In the genomic region with DNA sequence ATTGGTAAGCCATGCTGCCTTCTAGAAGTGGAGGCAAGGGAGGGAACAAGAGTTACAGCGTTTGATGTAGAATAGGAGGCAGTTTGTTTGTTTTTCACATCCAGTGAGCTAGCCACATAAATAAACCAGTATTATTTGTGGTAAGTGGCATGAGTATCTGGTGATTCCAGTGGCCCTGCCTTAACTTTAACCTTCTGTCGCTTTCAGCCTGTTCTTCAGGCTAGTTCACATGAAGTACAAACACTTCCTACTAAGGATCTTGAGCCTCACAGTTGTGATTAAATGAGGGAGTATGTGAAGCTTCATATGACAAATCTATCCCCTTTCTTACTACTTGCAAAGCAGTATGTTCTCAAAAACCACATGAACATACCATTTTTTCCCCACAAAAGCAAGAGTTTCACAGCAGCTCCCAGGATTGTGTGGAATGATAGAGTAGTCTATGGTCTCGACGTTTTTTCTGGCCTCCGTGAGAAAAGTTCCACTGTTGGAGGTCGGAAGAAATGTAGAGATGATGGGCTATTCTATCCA, we compare ENCODE assay signal across 2 cellular contexts.
TF ChIP-seq lines count a peak whose summit lies in the region.

No MANE protein-coding gene starts in this region.

TF ChIP-seq in HepG2, 621 proteins besides CTCF, POLR2A, EP300 and RAD21 (continued from another document):
- TF ChIP-seq, protein P1, sequence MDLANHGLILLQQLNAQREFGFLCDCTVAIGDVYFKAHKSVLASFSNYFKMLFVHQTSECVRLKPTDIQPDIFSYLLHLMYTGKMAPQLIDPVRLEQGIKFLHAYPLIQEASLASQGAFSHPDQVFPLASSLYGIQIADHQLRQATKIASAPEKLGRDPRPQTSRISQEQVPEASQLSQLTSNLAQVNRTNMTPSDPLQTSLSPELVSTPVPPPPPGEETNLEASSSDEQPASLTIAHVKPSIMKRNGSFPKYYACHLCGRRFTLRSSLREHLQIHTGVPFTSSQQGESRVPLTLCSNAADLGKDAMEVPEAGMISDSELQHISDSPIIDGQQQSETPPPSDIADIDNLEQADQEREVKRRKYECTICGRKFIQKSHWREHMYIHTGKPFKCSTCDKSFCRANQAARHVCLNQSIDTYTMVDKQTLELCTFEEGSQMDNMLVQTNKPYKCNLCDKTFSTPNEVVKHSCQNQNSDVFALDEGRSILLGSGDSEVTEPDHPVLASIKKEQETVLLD (CRISPR knock-in tag; IDR thresholded peaks at IDR 0.05; ENCODE audit: low read depth), result no peak

TF ChIP-seq in WTC11, 78 proteins besides CTCF, POLR2A, EP300 and RAD21:
- TF ChIP-seq, protein P2, sequence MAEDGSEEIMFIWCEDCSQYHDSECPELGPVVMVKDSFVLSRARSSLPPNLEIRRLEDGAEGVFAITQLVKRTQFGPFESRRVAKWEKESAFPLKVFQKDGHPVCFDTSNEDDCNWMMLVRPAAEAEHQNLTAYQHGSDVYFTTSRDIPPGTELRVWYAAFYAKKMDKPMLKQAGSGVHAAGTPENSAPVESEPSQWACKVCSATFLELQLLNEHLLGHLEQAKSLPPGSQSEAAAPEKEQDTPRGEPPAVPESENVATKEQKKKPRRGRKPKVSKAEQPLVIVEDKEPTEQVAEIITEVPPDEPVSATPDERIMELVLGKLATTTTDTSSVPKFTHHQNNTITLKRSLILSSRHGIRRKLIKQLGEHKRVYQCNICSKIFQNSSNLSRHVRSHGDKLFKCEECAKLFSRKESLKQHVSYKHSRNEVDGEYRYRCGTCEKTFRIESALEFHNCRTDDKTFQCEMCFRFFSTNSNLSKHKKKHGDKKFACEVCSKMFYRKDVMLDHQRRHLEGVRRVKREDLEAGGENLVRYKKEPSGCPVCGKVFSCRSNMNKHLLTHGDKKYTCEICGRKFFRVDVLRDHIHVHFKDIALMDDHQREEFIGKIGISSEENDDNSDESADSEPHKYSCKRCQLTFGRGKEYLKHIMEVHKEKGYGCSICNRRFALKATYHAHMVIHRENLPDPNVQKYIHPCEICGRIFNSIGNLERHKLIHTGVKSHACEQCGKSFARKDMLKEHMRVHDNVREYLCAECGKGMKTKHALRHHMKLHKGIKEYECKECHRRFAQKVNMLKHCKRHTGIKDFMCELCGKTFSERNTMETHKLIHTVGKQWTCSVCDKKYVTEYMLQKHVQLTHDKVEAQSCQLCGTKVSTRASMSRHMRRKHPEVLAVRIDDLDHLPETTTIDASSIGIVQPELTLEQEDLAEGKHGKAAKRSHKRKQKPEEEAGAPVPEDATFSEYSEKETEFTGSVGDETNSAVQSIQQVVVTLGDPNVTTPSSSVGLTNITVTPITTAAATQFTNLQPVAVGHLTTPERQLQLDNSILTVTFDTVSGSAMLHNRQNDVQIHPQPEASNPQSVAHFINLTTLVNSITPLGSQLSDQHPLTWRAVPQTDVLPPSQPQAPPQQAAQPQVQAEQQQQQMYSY (CRISPR knock-in tag; IDR thresholded peaks at IDR 0.05), result no peak
- TF ChIP-seq ZNF219 (CRISPR knock-in tag; IDR thresholded peaks at IDR 0.05; ENCODE audit: borderline replicate concordance), result no peak
- no peak for TF ChIP-seq TEAD4 (CRISPR knock-in tag; IDR thresholded peaks at IDR 0.05)
- TF ChIP-seq CREB1 (CRISPR knock-in tag; IDR thresholded peaks at IDR 0.05), result no peak
- no peak for TF ChIP-seq CREM (CRISPR knock-in tag; IDR thresholded peaks at IDR 0.05)
- TF ChIP-seq, protein P3, sequence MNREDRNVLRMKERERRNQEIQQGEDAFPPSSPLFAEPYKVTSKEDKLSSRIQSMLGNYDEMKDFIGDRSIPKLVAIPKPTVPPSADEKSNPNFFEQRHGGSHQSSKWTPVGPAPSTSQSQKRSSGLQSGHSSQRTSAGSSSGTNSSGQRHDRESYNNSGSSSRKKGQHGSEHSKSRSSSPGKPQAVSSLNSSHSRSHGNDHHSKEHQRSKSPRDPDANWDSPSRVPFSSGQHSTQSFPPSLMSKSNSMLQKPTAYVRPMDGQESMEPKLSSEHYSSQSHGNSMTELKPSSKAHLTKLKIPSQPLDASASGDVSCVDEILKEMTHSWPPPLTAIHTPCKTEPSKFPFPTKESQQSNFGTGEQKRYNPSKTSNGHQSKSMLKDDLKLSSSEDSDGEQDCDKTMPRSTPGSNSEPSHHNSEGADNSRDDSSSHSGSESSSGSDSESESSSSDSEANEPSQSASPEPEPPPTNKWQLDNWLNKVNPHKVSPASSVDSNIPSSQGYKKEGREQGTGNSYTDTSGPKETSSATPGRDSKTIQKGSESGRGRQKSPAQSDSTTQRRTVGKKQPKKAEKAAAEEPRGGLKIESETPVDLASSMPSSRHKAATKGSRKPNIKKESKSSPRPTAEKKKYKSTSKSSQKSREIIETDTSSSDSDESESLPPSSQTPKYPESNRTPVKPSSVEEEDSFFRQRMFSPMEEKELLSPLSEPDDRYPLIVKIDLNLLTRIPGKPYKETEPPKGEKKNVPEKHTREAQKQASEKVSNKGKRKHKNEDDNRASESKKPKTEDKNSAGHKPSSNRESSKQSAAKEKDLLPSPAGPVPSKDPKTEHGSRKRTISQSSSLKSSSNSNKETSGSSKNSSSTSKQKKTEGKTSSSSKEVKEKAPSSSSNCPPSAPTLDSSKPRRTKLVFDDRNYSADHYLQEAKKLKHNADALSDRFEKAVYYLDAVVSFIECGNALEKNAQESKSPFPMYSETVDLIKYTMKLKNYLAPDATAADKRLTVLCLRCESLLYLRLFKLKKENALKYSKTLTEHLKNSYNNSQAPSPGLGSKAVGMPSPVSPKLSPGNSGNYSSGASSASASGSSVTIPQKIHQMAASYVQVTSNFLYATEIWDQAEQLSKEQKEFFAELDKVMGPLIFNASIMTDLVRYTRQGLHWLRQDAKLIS (CRISPR knock-in tag; IDR thresholded peaks at IDR 0.05; ENCODE audit: borderline replicate concordance), result no peak
- TF ChIP-seq, protein P4, sequence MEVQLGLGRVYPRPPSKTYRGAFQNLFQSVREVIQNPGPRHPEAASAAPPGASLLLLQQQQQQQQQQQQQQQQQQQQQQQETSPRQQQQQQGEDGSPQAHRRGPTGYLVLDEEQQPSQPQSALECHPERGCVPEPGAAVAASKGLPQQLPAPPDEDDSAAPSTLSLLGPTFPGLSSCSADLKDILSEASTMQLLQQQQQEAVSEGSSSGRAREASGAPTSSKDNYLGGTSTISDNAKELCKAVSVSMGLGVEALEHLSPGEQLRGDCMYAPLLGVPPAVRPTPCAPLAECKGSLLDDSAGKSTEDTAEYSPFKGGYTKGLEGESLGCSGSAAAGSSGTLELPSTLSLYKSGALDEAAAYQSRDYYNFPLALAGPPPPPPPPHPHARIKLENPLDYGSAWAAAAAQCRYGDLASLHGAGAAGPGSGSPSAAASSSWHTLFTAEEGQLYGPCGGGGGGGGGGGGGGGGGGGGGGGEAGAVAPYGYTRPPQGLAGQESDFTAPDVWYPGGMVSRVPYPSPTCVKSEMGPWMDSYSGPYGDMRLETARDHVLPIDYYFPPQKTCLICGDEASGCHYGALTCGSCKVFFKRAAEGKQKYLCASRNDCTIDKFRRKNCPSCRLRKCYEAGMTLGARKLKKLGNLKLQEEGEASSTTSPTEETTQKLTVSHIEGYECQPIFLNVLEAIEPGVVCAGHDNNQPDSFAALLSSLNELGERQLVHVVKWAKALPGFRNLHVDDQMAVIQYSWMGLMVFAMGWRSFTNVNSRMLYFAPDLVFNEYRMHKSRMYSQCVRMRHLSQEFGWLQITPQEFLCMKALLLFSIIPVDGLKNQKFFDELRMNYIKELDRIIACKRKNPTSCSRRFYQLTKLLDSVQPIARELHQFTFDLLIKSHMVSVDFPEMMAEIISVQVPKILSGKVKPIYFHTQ (CRISPR knock-in tag; IDR thresholded peaks at IDR 0.05), result no peak
- no peak for TF ChIP-seq ZBTB21 (CRISPR knock-in tag; IDR thresholded peaks at IDR 0.05; ENCODE audit: borderline replicate concordance)
- TF ChIP-seq ZNF317 (CRISPR knock-in tag; IDR thresholded peaks at IDR 0.05; ENCODE audit: borderline replicate concordance, low read depth), result no peak
- TF ChIP-seq GABPB1 (CRISPR knock-in tag; IDR thresholded peaks at IDR 0.05), result no peak
- TF ChIP-seq ZNF263 (CRISPR knock-in tag; IDR thresholded peaks at IDR 0.05; ENCODE audit: low read depth), result no peak
- TF ChIP-seq, protein P5, sequence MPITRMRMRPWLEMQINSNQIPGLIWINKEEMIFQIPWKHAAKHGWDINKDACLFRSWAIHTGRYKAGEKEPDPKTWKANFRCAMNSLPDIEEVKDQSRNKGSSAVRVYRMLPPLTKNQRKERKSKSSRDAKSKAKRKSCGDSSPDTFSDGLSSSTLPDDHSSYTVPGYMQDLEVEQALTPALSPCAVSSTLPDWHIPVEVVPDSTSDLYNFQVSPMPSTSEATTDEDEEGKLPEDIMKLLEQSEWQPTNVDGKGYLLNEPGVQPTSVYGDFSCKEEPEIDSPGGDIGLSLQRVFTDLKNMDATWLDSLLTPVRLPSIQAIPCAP (CRISPR knock-in tag; IDR thresholded peaks at IDR 0.05), result no peak
- TF ChIP-seq, protein P6, sequence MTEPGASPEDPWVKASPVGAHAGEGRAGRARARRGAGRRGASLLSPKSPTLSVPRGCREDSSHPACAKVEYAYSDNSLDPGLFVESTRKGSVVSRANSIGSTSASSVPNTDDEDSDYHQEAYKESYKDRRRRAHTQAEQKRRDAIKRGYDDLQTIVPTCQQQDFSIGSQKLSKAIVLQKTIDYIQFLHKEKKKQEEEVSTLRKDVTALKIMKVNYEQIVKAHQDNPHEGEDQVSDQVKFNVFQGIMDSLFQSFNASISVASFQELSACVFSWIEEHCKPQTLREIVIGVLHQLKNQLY (CRISPR knock-in tag; IDR thresholded peaks at IDR 0.05), result no peak
TF ChIP-seq in WTC11: peak in this region for 0.
